In the genomic region with DNA sequence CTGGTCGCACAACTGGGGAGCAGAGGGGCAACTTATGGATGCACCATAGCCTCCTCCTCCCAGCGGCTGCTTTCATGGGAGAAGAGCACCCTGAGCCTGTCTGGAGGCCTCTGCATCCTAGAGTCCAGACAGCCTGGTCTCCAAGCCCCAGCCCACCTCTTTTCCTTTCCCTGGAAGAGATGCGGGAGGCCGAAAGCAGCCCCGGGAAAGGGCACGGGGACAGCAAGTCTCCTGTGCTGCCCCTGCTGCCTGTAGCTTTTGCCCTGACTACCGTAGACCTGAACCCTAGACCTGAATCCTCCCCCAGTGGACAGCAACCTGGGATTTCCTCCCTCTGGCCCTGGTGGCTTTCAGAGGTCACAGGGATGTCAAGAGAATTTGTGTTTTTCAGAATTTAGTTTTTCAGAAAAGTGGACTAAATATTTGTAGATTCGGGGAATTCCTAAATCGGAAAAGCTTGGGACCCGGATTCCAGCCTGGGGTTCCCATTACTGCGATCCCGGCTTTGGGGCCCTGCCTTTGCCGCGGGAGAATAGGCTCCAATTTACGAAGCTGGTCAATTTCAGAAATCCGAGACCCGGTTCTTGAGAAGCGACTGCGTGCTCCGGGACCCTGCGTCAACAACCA, we compare ENCODE assay signal across 24 cellular contexts. TPM values are rescaled to one million over a fixed set of nuclear protein-coding genes. Genes with fewer than 3 reads are reported as not detected.
A peak's percentile ranks its signal among the peaks of the same experiment; 100 is the strongest.
DNase-seq lines count a peak whose midpoint lies in the region; ATAC-seq and TF ChIP-seq lines count a peak whose summit lies in the region.
"Had no signal": no experiment of that assay in that cellular context is flagged by ENCODE, and none has a peak within 500 bp of the region (broad histone marks: within the 10 kb centered on the region; RNA-seq: fewer than 3 reads in every experiment).

No MANE protein-coding gene starts in this region.

- H3K27ac ChIP-seq in SK-N-SH (ENCODE audit: low read depth in 2 of 2, low read length in 1 of 2) (no peak overlapping the region), duodenal mucosa (ENCODE audit: low read depth, low read length) (no peak overlapping the region), transverse colon (peak overlapping the region; percentile 36 to 85 (median 60))
- H3K27ac ChIP-seq: 22Rv1, brain microvascular endothelial cell, left lung, SK-N-MC, skin epidermis had no signal

- H2AFZ ChIP-seq in SK-N-SH (ENCODE audit: low read depth): no peak overlapping the region

- in situ Hi-C loops in transverse colon (cut with MboI; ENCODE audit: low pct_ligation_motif_present in 1 of 4, low pct_unique_long_range_greater_than_20kb in 1 of 4, low sequenced_read_pairs in 3 of 4): loop anchor here in 1 of 4 donors (25.0 kb wide), 1 partner anchor 149 kb away; no protein-coding TSS in a partner anchor

- CTCF ChIA-PET in SK-N-SH (lab: Yijun Ruan, JAX): interaction anchor here (1.2 to 5.5 kb wide), 5 partner anchors 10 to 294 kb away, joined by 3 to 32 read pairs (median 6); no protein-coding TSS in a partner anchor
- CTCF ChIA-PET in activated CD4-positive, alpha-beta memory T cell treated with anti-CD3 and anti-CD28 coated beads, Interleukin-2, amount 10 ng/mL, durations not matched to agents 7 days and 5 days (lab: Charles Lee): no interaction called here

- H3K9me3 Mint-ChIP-seq in activated CD4-positive, alpha-beta memory T cell treated with anti-CD3 and anti-CD28 coated beads, Interleukin-2, amount 10 ng/mL, durations not matched to agents 7 days and 5 days: no peaks in the 10 kb centered on the region
- H3K9me3 Mint-ChIP-seq: activated CD4-positive, alpha-beta T cell treated with anti-CD3 and anti-CD28 coated beads, Interleukin-2, amount 10 ng/mL, durations not matched to agents 24 days and 14 days had no signal

- no peak overlapping the region for H3K27ac Mint-ChIP-seq in activated CD4-positive, alpha-beta memory T cell treated with anti-CD3 and anti-CD28 coated beads, Interleukin-2, amount 10 ng/mL, durations not matched to agents 7 days and 5 days
- H3K27ac Mint-ChIP-seq: activated CD4-positive, alpha-beta T cell treated with anti-CD3 and anti-CD28 coated beads, Interleukin-2, amount 10 ng/mL, durations not matched to agents 24 days and 14 days had no signal

- peaks cover 12% of the 10 kb centered on the region for H3K4me1 Mint-ChIP-seq in activated CD4-positive, alpha-beta memory T cell treated with anti-CD3 and anti-CD28 coated beads, Interleukin-2, amount 10 ng/mL, durations not matched to agents 7 days and 5 days

- H3K27me3 Mint-ChIP-seq in activated CD4-positive, alpha-beta memory T cell treated with anti-CD3 and anti-CD28 coated beads, Interleukin-2, amount 10 ng/mL, durations not matched to agents 7 days and 5 days: peaks cover 79% of the 10 kb centered on the region

- H3K27me3 ChIP-seq in SK-N-SH (ENCODE audit: insufficient read depth) (peaks cover 91% of the 10 kb centered on the region), duodenal mucosa (ENCODE audit: control insufficient read depth in 1 of 2, insufficient read depth in 2 of 2, low read length in 2 of 2) (peaks cover 25 to 55% of the 10 kb centered on the region in 2 donors), mucosa of stomach (ENCODE audit: control insufficient read depth, insufficient read depth, low read length) (peaks cover 81% of the 10 kb centered on the region), transverse colon (peaks cover 99% of the 10 kb centered on the region)

- WGBS in SK-N-SH (ENCODE audit: low lambda C conversion rate): 36% methylated on average over 13 of the region's 21 CpGs
- WGBS in transverse colon (ENCODE audit: low coverage in 1 of 2), 2 donors: 20 to 31% methylated on average over 1 to 21 of the region's 21 CpGs

- no peak for TF ChIP-seq POLR2A in transverse colon (IDR thresholded peaks at IDR 0.05)

- H3K9me2 ChIP-seq in SK-N-SH: no peaks in the 10 kb centered on the region

- intact Hi-C loops in transverse colon (cut with DNase I; ENCODE audit: low total_unique reads): no loop called here

- H3K9ac ChIP-seq in SK-N-SH (no peak overlapping the region), duodenal mucosa (ENCODE audit: low read depth in 1 of 2, low read length in 2 of 2) (peak overlapping the region in 1 of 2 donors; percentile 29), mucosa of stomach (ENCODE audit: low read length) (peak overlapping the region; percentile 54)

- H4K20me1 ChIP-seq in SK-N-SH (ENCODE audit: insufficient read depth): peaks cover 11% of the 10 kb centered on the region; the same call in 1 of the 2 replicates

- no peaks in the 10 kb centered on the region for H3K36me3 Mint-ChIP-seq in activated CD4-positive, alpha-beta memory T cell treated with anti-CD3 and anti-CD28 coated beads, Interleukin-2, amount 10 ng/mL, durations not matched to agents 7 days and 5 days (ENCODE audit: low read depth)

- TF ChIP-seq RAD21 in SK-N-SH (IDR thresholded peaks at IDR 0.05; ENCODE audit: low read length): no peak

- POLR2A ChIA-PET in SK-N-SH (lab: Yijun Ruan, JAX): no interaction called here
- POLR2A ChIA-PET in activated CD4-positive, alpha-beta memory T cell treated with anti-CD3 and anti-CD28 coated beads, Interleukin-2, amount 10 ng/mL, durations not matched to agents 7 days and 5 days (lab: Charles Lee): no interaction called here

- no peak for ATAC-seq in SK-N-SH treated with all-trans-retinoic acid at 6 μM for 48 hours

- H3K9me3 ChIP-seq in SK-N-SH (no peaks in the 10 kb centered on the region), duodenal mucosa (ENCODE audit: control insufficient read depth in 1 of 2, low read length in 2 of 2) (no peaks in the 10 kb centered on the region), mucosa of stomach (ENCODE audit: control insufficient read depth, low read length) (no peaks in the 10 kb centered on the region), transverse colon (no peaks in the 10 kb centered on the region)
- H3K9me3 ChIP-seq: left lung had no signal

- H3K4me2 ChIP-seq in SK-N-SH: no peak overlapping the region

- no peak overlapping the region for H3K4me3 ChIP-seq in SK-N-SH (ENCODE audit: low read depth in 2 of 2, low read length in 1 of 2)
- H3K4me3 ChIP-seq in duodenal mucosa (ENCODE audit: low read depth in 1 of 2, low read length in 2 of 2): peak overlapping the region; percentile 20 to 63
- H3K4me3 ChIP-seq in mucosa of stomach (ENCODE audit: low read length): no peak overlapping the region
- H3K4me3 ChIP-seq in transverse colon: peak overlapping the region in 3 of 4 donors; percentile 12 to 50 (median 36)
- H3K4me3 ChIP-seq: left lung, SK-N-MC had no signal

- TF ChIP-seq EP300 in SK-N-SH (IDR thresholded peaks at IDR 0.05; ENCODE audit: borderline replicate concordance in 1 of 2, low read depth in 1 of 2, low read length in 1 of 2) (no peak), transverse colon (IDR thresholded peaks at IDR 0.05; ENCODE audit: low read depth) (no peak)

- no peaks in the 10 kb centered on the region for H3K79me2 ChIP-seq in SK-N-SH (ENCODE audit: insufficient read depth)

- H3K36me3 ChIP-seq in SK-N-SH (replicated peaks in 1 of 2; ENCODE audit: control insufficient read depth in 1 of 2, insufficient read depth in 2 of 2, low read length in 1 of 2) (no peaks in the 10 kb centered on the region), duodenal mucosa (ENCODE audit: control insufficient read depth in 1 of 2, insufficient read depth in 2 of 2, low read length in 2 of 2) (no peaks in the 10 kb centered on the region), mucosa of stomach (ENCODE audit: control insufficient read depth, insufficient read depth, low read length) (no peaks in the 10 kb centered on the region), transverse colon (no peaks in the 10 kb centered on the region)
- H3K36me3 ChIP-seq: brain microvascular endothelial cell, left lung had no signal

- TF ChIP-seq CTCF in SK-N-SH (IDR thresholded peaks at IDR 0.05): no peak
- no peak for TF ChIP-seq CTCF in transverse colon (IDR thresholded peaks at IDR 0.05)

- H3K4me1 ChIP-seq in SK-N-SH (ENCODE audit: control insufficient read depth in 1 of 2, insufficient read depth in 2 of 2, low read depth in 1 of 2, low read length in 1 of 2) (peaks cover 0 to 2% of the 10 kb centered on the region in 2 experiments; a peak in 1 of 4 replicates), duodenal mucosa (ENCODE audit: control insufficient read depth in 1 of 2, insufficient read depth in 2 of 2, low read length in 2 of 2) (peaks cover 7 to 16% of the 10 kb centered on the region in 2 donors), mucosa of stomach (ENCODE audit: control insufficient read depth, insufficient read depth, low read length) (peaks cover 33% of the 10 kb centered on the region), transverse colon (peaks cover 8 to 38% (median 29%) of the 10 kb centered on the region in 4 donors)

- H3F3A ChIP-seq in SK-N-SH (replicated peaks; ENCODE audit: insufficient read depth): no peaks in the 10 kb centered on the region

- DNase-seq in SK-N-SH (peak; percentile 45), transverse colon (no peak), HuH-7.5 (ENCODE audit: low spot score) (no peak), HT-29 (ENCODE audit: low spot score) (no peak)
- DNase-seq in activated CD4-positive, alpha-beta memory T cell treated with anti-CD3 and anti-CD28 coated beads, Interleukin-2, amount 10 ng/mL, durations not matched to agents 7 days and 5 days: no peak
- DNase-seq: activated CD8-positive, alpha-beta memory T cell treated with anti-CD3 and anti-CD28 coated beads, Interleukin-2, amount 50 U/mL, for 4 hours; activated naive CD4-positive, alpha-beta T cell; brain microvascular endothelial cell; C1 segment of cervical spinal cord; cortex of kidney; erythroblast; GOT3; NCI-H2029; NCI-H446; stimulated activated CD4-positive, alpha-beta T cell treated with anti-CD3 and anti-CD28 coated beads, Interleukin-4, amount 100 ng/mL, for 24 hours had no signal

- no peak overlapping the region for H3K4me3 Mint-ChIP-seq in activated CD4-positive, alpha-beta memory T cell treated with anti-CD3 and anti-CD28 coated beads, Interleukin-2, amount 10 ng/mL, durations not matched to agents 7 days and 5 days
- H3K4me3 Mint-ChIP-seq: activated CD4-positive, alpha-beta T cell treated with anti-CD3 and anti-CD28 coated beads, Interleukin-2, amount 10 ng/mL, durations not matched to agents 24 days and 14 days had no signal

TF ChIP-seq in SK-N-SH, 30 proteins besides CTCF, POLR2A, EP300 and RAD21 (continues in another document):
- no peak for TF ChIP-seq POLR2AphosphoS5 (IDR thresholded peaks at IDR 0.05; ENCODE audit: low read depth, low read length)
- no peak for TF ChIP-seq NFIC (IDR thresholded peaks at IDR 0.05; ENCODE audit: borderline replicate concordance)

TF ChIP-seq in SK-N-SH treated with all-trans-retinoic acid at 6 μM for 48 hours, 23 proteins besides CTCF, POLR2A, EP300 and RAD21 (continues in another document):
- TF ChIP-seq ZNF70 (CRISPR knock-in tag; IDR thresholded peaks at IDR 0.05) (no peak), CSDC2 (CRISPR knock-in tag; IDR thresholded peaks at IDR 0.05) (no peak), SNAI2 (CRISPR knock-in tag; IDR thresholded peaks at IDR 0.05) (no peak)

RNA-seq across cellular contexts. Expression of a gene that starts 4.3 kb away (rescaled TPM):
- not detected in 2 replicates for polyA plus RNA-seq in SK-N-SH (2012; rRNA removed)
- polyA plus RNA-seq in SK-N-SH (2012; cell fraction: cytosol; rRNA removed): 0.13 TPM in 1 of 2 replicates, not detected in the other
- polyA plus RNA-seq in SK-N-SH (2012; cell fraction: nucleus; rRNA removed): not detected in 2 replicates
- total RNA-seq in transverse colon: 10 to 100 TPM in 1 of 4 donors, 1 to 10 TPM in 3; 3.7 to 13.9 (median 8.4) TPM
- under 1 TPM in 1 of 2 experiments, not detected in 1; 0.18 TPM for total RNA-seq in activated CD4-positive, alpha-beta memory T cell treated with anti-CD3 and anti-CD28 coated beads, Interleukin-2, amount 10 ng/mL, durations not matched to agents 7 days and 5 days
- 41.8 and 49.8 TPM in 2 replicates for total RNA-seq in HT-29 (2014; rRNA removed; shearing (Covaris generic))
- total RNA-seq: glomerular endothelial cell had no signal

Comparison
In these comparisons a context has a peak if more than half of its experiments do, and no peak if none do; other contexts are left out.
1. H3K27ac ChIP-seq: peak in transverse colon (4 of 4); none in SK-N-SH (0 of 2) and duodenal mucosa (single experiment).
2. H3K4me3 ChIP-seq: peak in duodenal mucosa (2 of 2) and transverse colon (3 of 4); none in SK-N-SH (0 of 2) and mucosa of stomach (single experiment).
3. RNA of a gene that starts 4.3 kb away (total RNA-seq): 41.8 to 49.8 TPM in HT-29 and 3.7 to 13.9 TPM in transverse colon; 0.18 TPM in activated CD4-positive, alpha-beta memory T cell treated with anti-CD3 and anti-CD28 coated beads, Interleukin-2, amount 10 ng/mL, durations not matched to agents 7 days and 5 days; every median in the first group is over 4 times any median in the second.